In the genomic region with DNA sequence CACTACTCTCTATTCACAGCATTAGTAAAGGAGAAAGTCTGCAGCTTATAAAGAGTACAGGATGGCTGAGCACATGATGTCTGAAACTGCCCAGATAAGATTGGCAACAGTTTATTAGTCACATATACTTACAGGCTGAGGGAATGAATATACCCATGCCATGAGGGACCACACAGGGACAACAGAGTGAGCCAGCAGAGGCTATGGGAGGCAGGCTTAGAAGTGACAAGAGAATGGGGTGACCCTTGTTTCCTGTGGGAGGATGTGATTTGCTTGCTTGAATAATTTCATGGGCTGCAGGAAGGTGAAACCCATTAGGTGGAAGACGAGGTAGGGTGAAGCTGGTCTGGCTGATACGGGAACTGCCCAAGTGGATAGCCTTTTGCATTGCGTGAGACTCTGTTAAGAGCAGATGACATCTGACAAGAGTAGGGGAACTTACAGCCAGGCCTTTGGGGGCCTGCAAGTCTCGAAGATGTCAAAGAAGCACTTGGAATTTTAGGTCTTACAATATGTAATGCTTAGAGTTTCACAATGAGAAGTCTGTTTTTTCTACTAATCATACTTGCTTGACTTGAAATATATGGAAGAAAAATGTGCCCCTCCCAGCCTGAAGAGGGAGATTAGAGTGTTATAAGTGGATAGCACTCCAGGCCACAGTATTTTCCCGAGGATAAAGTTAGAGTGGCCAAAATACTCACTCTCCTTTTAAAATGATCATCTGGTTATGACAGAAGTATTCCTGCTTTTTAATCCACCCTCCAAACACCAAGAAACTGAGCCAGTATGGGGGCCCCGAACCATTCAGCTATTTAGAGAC, we compare ENCODE assay signal across 30 cellular contexts. TPM values are rescaled to one million over a fixed set of nuclear protein-coding genes. Genes with fewer than 3 reads are reported as not detected.
DNase-seq lines count a peak whose midpoint lies in the region; ATAC-seq, FAIRE-seq and TF ChIP-seq lines count a peak whose summit lies in the region.
"Had no signal": no experiment of that assay in that cellular context is flagged by ENCODE, and none has a peak within 500 bp of the region (broad histone marks: within the 10 kb centered on the region; RNA-seq: fewer than 3 reads in every experiment).

No MANE protein-coding gene starts in this region.

- BruUV-seq in GM12878 (replicated peaks; lab: Mats Ljungman, UMichigan) = no TSS peak

- peak overlapping the region; percentile 54; the same call in 1 of the 2 replicates for H3K4me2 ChIP-seq in GM12878 (ENCODE audit: control insufficient read depth, insufficient read depth)

- no peaks in the 10 kb centered on the region for H3K27me3 ChIP-seq in GM12878 (replicated peaks in 1 of 2; ENCODE audit: control insufficient read depth in 2 of 2, insufficient read depth in 2 of 2, low read length in 1 of 2)
- H3K27me3 ChIP-seq in right lobe of liver = no peaks in the 10 kb centered on the region
- H3K27me3 ChIP-seq: adrenal gland, brain microvascular endothelial cell, suprapubic skin had no signal

- in situ Hi-C loops in GM12878 (cut with MboI) = no loop called here
- in situ Hi-C loops in GM13977 (cut with MboI; ENCODE audit: low pct_unique_long_range_greater_than_20kb, low sequenced_read_pairs, unreplicated experiment) = no loop called here

- TF ChIP-seq RAD21 in GM12878 (IDR thresholded peaks at IDR 0.05; ENCODE audit: insufficient read depth, low read depth, low read length) = no peak

- no peak overlapping the region for H2AFZ ChIP-seq in GM12878 (ENCODE audit: control insufficient read depth, low read depth, low read length)

- FAIRE-seq in GM12878 (lab: Jason Lieb, UNC) = no peak
- FAIRE-seq: H54, small intestine, urothelium cell line had no signal

- peak; percentile 26 for DNase-seq in CMK (ENCODE audit: low read depth)
- peak; percentile 42 for DNase-seq in GM12878 (ENCODE audit: low read depth, low spot score)
- no peak for DNase-seq in NCI-H1048 (lab: John Stamatoyannopoulos, UW)
- no peak for DNase-seq in right lobe of liver
- DNase-seq in GM13977 (ENCODE audit: low spot score) = no peak
- DNase-seq in stimulated activated CD4-positive, alpha-beta T cell treated with anti-CD3 and anti-CD28 coated beads, Interleukin-4, amount 100 ng/mL, for 4 hours = no peak
- DNase-seq: activated CD4-positive, alpha-beta T cell treated with anti-CD3 and anti-CD28 coated beads for 1 hour; activated gamma-delta T cell treated with Interleukin-2 at 50 U/mL for 16 hours; activated T-cell treated with anti-CD3 and anti-CD28 coated beads, Interleukin-2, amount 50 U/mL, for 24 hours; adrenal gland; AML-193; brain microvascular endothelial cell; CD8-positive, alpha-beta T cell; DMS153; effector CD8-positive, alpha-beta T cell; erythroblast; head of caudate nucleus; MM.1S; NCI-H1417 treated with DMSO at 0.1 percent for 48 hours; NCI-H2081 treated with DMSO at 0.1 percent for 48 hours; NCI-H446 treated with DMSO at 0.1 percent for 48 hours; SHP77; small intestine; stimulated activated CD4-positive, alpha-beta T cell treated with anti-CD3 and anti-CD28 coated beads, Interleukin-2, amount 100 ng/mL, for 24 hours; SW 1271 had no signal

- H3K4me3 ChIP-seq in GM12878 (no peak overlapping the region), right lobe of liver (no peak overlapping the region)
- H3K4me3 ChIP-seq: adrenal gland, suprapubic skin had no signal

- H3K9me3 ChIP-seq in GM12878 (replicated peaks; ENCODE audit: control insufficient read depth, insufficient read depth, low read length) (peaks cover 14% of the 10 kb centered on the region), right lobe of liver (peaks cover 0 to 3% (median 0%) of the 10 kb centered on the region in 4 donors)
- H3K9me3 ChIP-seq: suprapubic skin had no signal

- H3K4me1 ChIP-seq in GM12878 (ENCODE audit: control insufficient read depth, insufficient read depth, low read length) = no peaks in the 10 kb centered on the region; the same call in 1 of the 2 replicates
- no peaks in the 10 kb centered on the region for H3K4me1 ChIP-seq in right lobe of liver
- H3K4me1 ChIP-seq: adrenal gland, suprapubic skin had no signal

- 30% methylated on average over 6 of the region's 6 CpGs for WGBS in GM12878 (ENCODE audit: insufficient coverage, insufficient replicate concordance, low lambda C conversion rate, missing lambda C conversion rate)
- WGBS in right lobe of liver (ENCODE audit: insufficient coverage, low coverage, low lambda C conversion rate, missing lambda C conversion rate) = 84% methylated on average over 6 of the region's 6 CpGs

- TF ChIP-seq EP300 in GM12878 (IDR thresholded peaks at IDR 0.05; ENCODE audit: borderline replicate concordance in 1 of 2, control insufficient read depth in 1 of 2, low read depth in 2 of 2, low read length in 2 of 2) = no peak

- H3K36me3 ChIP-seq in GM12878 (ENCODE audit: control insufficient read depth in 2 of 2, insufficient read depth in 2 of 2, low read length in 1 of 2) = no peaks in the 10 kb centered on the region
- no peaks in the 10 kb centered on the region for H3K36me3 ChIP-seq in right lobe of liver
- H3K36me3 ChIP-seq: adrenal gland, brain microvascular endothelial cell, suprapubic skin had no signal

- SMC1A ChIA-PET in GM12878 (lab: Charles Lee; ENCODE audit: uncharacterized antibody, unreplicated experiment) = interaction anchor here (0.9 to 2.0 kb wide), 3 partner anchors 11 to 23 kb away, joined by 3 to 8 read pairs (median 4); no protein-coding TSS in a partner anchor

- TF ChIP-seq POLR2A in GM12878 (IDR thresholded peaks at IDR 0.05; ENCODE audit: low read depth, low read length) = no peak
- no peak for TF ChIP-seq POLR2A in right lobe of liver (IDR thresholded peaks at IDR 0.05)

- ATAC-seq in GM18870 (IDR thresholded peaks at IDR 0.05; ENCODE audit: unreplicated experiment) (peak; percentile 74), HG03039 (IDR thresholded peaks at IDR 0.05; ENCODE audit: unreplicated experiment) (peak; percentile 70), GM12878 (peak; percentile 88), right lobe of liver (no peak)
- ATAC-seq: CD8-positive, alpha-beta T cell had no signal

- H3K79me2 ChIP-seq in GM12878 (ENCODE audit: control insufficient read depth, insufficient read depth, low read length) = no peaks in the 10 kb centered on the region

- RAD21 ChIA-PET in GM12878 (lab: Charles Lee; ENCODE audit: unreplicated experiment) = no interaction called here

- POLR2A ChIA-PET in GM12878 (lab: Charles Lee) = no interaction called here

- H3K27ac ChIP-seq in GM12878 (ENCODE audit: control insufficient read depth, insufficient read depth) (no peak overlapping the region), right lobe of liver (no peak overlapping the region)
- H3K27ac ChIP-seq: adrenal gland, brain microvascular endothelial cell, suprapubic skin had no signal

- H3K9ac ChIP-seq in GM12878 (ENCODE audit: control insufficient read depth, insufficient read depth, low read length) = no peak overlapping the region

- CTCF ChIA-PET in GM12878 (lab: Yijun Ruan, JAX) = no interaction called here

- no peaks in the 10 kb centered on the region for H4K20me1 ChIP-seq in GM12878 (ENCODE audit: control insufficient read depth, insufficient read depth)

- intact Hi-C loops in GM12878 (cut with micrococcal nuclease; ENCODE audit: unreplicated experiment) (no loop called here), right lobe of liver (cut with DNase I) (no loop called here)

- TF ChIP-seq CTCF in GM12878 (IDR thresholded peaks at IDR 0.05 in 2 of 3, conservative IDR thresholded peaks at IDR 0.05 in 1 of 3; ENCODE audit: control insufficient read depth in 2 of 3, extremely low read depth in 1 of 3, insufficient read depth in 1 of 3, low read depth in 3 of 3, low read length in 3 of 3) (no peak), right lobe of liver (IDR thresholded peaks at IDR 0.05) (no peak), GM13977 (IDR thresholded peaks at IDR 0.05; ENCODE audit: extremely low read depth, insufficient read depth, missing control alignments) (no peak)

TF ChIP-seq in GM12878, 131 proteins besides CTCF, POLR2A, EP300 and RAD21 (continues in another document):
- TF ChIP-seq BCL11A (IDR thresholded peaks at IDR 0.05; ENCODE audit: low read depth, low read length) (no peak), IRF4 (IDR thresholded peaks at IDR 0.05; ENCODE audit: low read depth, low read length) (no peak), EGR1 (IDR thresholded peaks at IDR 0.05; ENCODE audit: borderline replicate concordance in 1 of 2, low read depth in 2 of 2, low read length in 2 of 2) (no peak), JUNB (IDR thresholded peaks at IDR 0.05) (peak; percentile 5; the same call in 1 of the 2 replicates), SMARCA5 (IDR thresholded peaks at IDR 0.05) (no peak), RB1 (IDR thresholded peaks at IDR 0.05; ENCODE audit: borderline replicate concordance) (no peak), NFIC (IDR thresholded peaks at IDR 0.05; ENCODE audit: low read depth, low read length) (peak; percentile 73), ATF3 (IDR thresholded peaks at IDR 0.05; ENCODE audit: borderline replicate concordance, extremely low read depth, low read depth, low read length) (no peak), ETV6 (conservative IDR thresholded peaks at IDR 0.05 in 1 of 2, IDR thresholded peaks at IDR 0.05 in 1 of 2; ENCODE audit: borderline replicate concordance in 1 of 2, low read depth in 1 of 2) (no peak; a peak in 1 of 4 replicates), YY1 (IDR thresholded peaks at IDR 0.05; ENCODE audit: low read depth, low read length) (no peak)

RNA-seq across cellular contexts. Expression of gene TNFSF4, which starts 34.6 kb away (rescaled TPM):
- total RNA-seq in GM12878 (2013; cell fraction: nucleolus; rRNA removed) = 62.6 and 67.6 TPM in 2 replicates
- total RNA-seq in GM12878 (2014; rRNA removed) (12.0 and 15.7 TPM in 2 replicates), GM12878 (2014; rRNA removed; fragmentation: Illumina TruSeq; extraction: Trizol) (15.7 and 16.7 TPM in 2 replicates), GM12878 (2021) (10.4 TPM in 2 replicates), right lobe of liver (under 1 TPM; 0.49 to 0.97 (median 0.55) TPM)
- 4.9 TPM for polyA plus RNA-seq in GM12878 (2011; ENCODE audit: low read depth)
- polyA plus RNA-seq in GM12878 (2011; rRNA removed) (31.0 and 39.1 TPM in 2 replicates), GM12878 (2014; fragmentation: Illumina TruSeq; extraction: Trizol) (13.8 and 17.8 TPM in 2 replicates), GM12878 (2014; fragmentation: Nextera tagmentation; extraction: Ambion mirVana) (1 to 10 TPM; 8.1 to 9.5 TPM), GM12878 (2014; rRNA removed) (9.1 and 11.5 TPM in 2 replicates), GM12878 (2016; fragmentation: Nextera tagmentation; extraction: Ambion mirVana) (10 to 100 TPM; 13.8 to 15.2 TPM)
- 16.0 and 16.2 TPM in 2 replicates for polyA plus RNA-seq in GM12878 (2011; cell fraction: cytosol; rRNA removed)
- polyA plus RNA-seq in GM12878 (2011; cell fraction: nucleus; rRNA removed) = 12.1 and 14.7 TPM in 2 replicates
- 4.6 and 6.8 TPM in 2 replicates for polyA plus RNA-seq in GM12878 (2012)
- polyA minus RNA-seq in GM12878 (2011; rRNA and poly(A)+ RNA removed) = 26.4 and 40.3 TPM in 2 replicates
- polyA minus RNA-seq in GM12878 (2011; cell fraction: cytosol; rRNA and poly(A)+ RNA removed) = 7.5 and 8.4 TPM in 2 replicates
- polyA minus RNA-seq in GM12878 (2011; cell fraction: nucleus; rRNA and poly(A)+ RNA removed) = 20.6 and 28.5 TPM in 2 replicates

Comparison
In these comparisons a context has a peak if more than half of its experiments do, and no peak if none do; other contexts are left out.
1. DNase-seq: peak in CMK (single experiment) and GM12878 (single experiment); none in NCI-H1048 (single experiment), right lobe of liver (0 of 3), GM13977 (single experiment) and stimulated activated CD4-positive, alpha-beta T cell treated with anti-CD3 and anti-CD28 coated beads, Interleukin-4, amount 100 ng/mL, for 4 hours (0 of 2).
2. ATAC-seq: peak in GM18870 (single experiment), HG03039 (single experiment) and GM12878 (single experiment); none in right lobe of liver (0 of 4).
3. RNA of gene TNFSF4, which starts 34.6 kb away (total RNA-seq): 10.4 to 67.6 TPM in GM12878; 0.49 to 0.97 TPM in right lobe of liver; every median in the first group is over 4 times any median in the second.